In the genomic region with DNA sequence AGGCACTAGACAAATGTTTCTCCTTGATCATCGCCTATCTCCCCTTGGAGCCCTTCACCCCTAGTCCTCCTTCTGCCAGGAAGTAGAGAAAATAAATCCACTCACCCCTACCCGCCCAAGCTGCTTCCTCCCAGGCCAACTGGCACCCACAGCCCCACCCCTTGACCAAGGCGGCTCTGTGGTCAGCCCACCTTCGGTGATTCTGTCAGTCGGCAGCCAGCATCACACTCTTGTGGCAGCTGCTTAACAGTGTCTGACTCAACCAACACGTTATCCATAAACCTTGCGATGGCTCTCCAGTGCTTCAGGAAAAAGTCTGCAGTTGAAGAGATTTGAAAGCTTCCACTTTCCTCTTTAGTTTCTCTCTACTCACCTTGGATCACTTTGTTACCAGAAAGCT, we compare ENCODE assay signal across 14 cellular contexts. TPM values are rescaled to one million over a fixed set of nuclear protein-coding genes. Genes with fewer than 3 reads are reported as not detected.
DNase-seq lines count a peak whose midpoint lies in the region; ATAC-seq and TF ChIP-seq lines count a peak whose summit lies in the region.
"Had no signal": no experiment of that assay in that cellular context is flagged by ENCODE, and none has a peak within 500 bp of the region (broad histone marks: within the 10 kb centered on the region; RNA-seq: fewer than 3 reads in every experiment).

No MANE protein-coding gene starts in this region.

- TF ChIP-seq CTCF in Loucy (conservative IDR thresholded peaks at IDR 0.05; ENCODE audit: low read length) (0 out of 2 replicates have a peak, but pooled peaks have one; percentile 11), osteoblast (IDR thresholded peaks at IDR 0.05; ENCODE audit: extremely low read depth, low read depth, low read length) (no peak), OCI-LY7 (conservative IDR thresholded peaks at IDR 0.05; ENCODE audit: low read length) (no peak), dorsolateral prefrontal cortex (IDR thresholded peaks at IDR 0.05 in 54 of 56, conservative IDR thresholded peaks at IDR 0.05 in 2 of 56; ENCODE audit: low read depth in 1 of 56, partially characterized antibody in 56 of 56) (no peak)

- H3K4me3 Mint-ChIP-seq in activated naive CD8-positive, alpha-beta T cell treated with anti-CD3 and anti-CD28 coated beads for 36 hours, result no peak overlapping the region
- H3K4me3 Mint-ChIP-seq: CD4-positive, alpha-beta memory T cell had no signal

- CTCF ChIA-PET in OCI-LY7 (lab: Charles Lee; ENCODE audit: unreplicated experiment), result no interaction called here

- H3K36me3 Mint-ChIP-seq in activated naive CD8-positive, alpha-beta T cell treated with anti-CD3 and anti-CD28 coated beads for 36 hours, result peaks cover 15% of the 10 kb centered on the region
- H3K36me3 Mint-ChIP-seq: CD4-positive, alpha-beta memory T cell had no signal

- H3K27ac Mint-ChIP-seq in activated naive CD8-positive, alpha-beta T cell treated with anti-CD3 and anti-CD28 coated beads for 36 hours, result peak overlapping the region; percentile 47

- H3K4me2 ChIP-seq in Loucy (ENCODE audit: low read depth, low read length, poor library complexity, severe bottlenecking), result peak overlapping the region; percentile 99
- no peak overlapping the region for H3K4me2 ChIP-seq in osteoblast (ENCODE audit: insufficient read depth, low read length)
- no peak overlapping the region for H3K4me2 ChIP-seq in OCI-LY7 (ENCODE audit: low read length)

- peaks cover 86% of the 10 kb centered on the region for H3K79me2 ChIP-seq in Loucy (ENCODE audit: insufficient read depth, low read length)
- H3K79me2 ChIP-seq in osteoblast (ENCODE audit: insufficient read depth, low read length), result no peaks in the 10 kb centered on the region
- no peaks in the 10 kb centered on the region for H3K79me2 ChIP-seq in OCI-LY7 (ENCODE audit: insufficient read depth, low read depth, low read length)

- H3K36me3 ChIP-seq in Loucy (ENCODE audit: insufficient read depth, low read length) (peaks cover 23% of the 10 kb centered on the region; the same call in 1 of the 2 replicates), osteoblast (ENCODE audit: insufficient read depth, low read length) (no peaks in the 10 kb centered on the region), OCI-LY7 (ENCODE audit: insufficient read depth, low read length) (no peaks in the 10 kb centered on the region)
- H3K36me3 ChIP-seq: prostate gland had no signal

- no peaks in the 10 kb centered on the region for H3K9me2 ChIP-seq in Loucy (replicated peaks; ENCODE audit: low read depth, low read length)
- H3K9me2 ChIP-seq in OCI-LY7 (ENCODE audit: insufficient read depth, low read length), result no peaks in the 10 kb centered on the region

- H3K27me3 ChIP-seq in Loucy (ENCODE audit: insufficient read depth, low read length, poor library complexity, severe bottlenecking) (no peaks in the 10 kb centered on the region), osteoblast (ENCODE audit: insufficient read depth, low read length) (no peaks in the 10 kb centered on the region), dorsolateral prefrontal cortex (no peaks in the 10 kb centered on the region)

- H3K9me3 Mint-ChIP-seq in activated naive CD8-positive, alpha-beta T cell treated with anti-CD3 and anti-CD28 coated beads for 36 hours, result no peaks in the 10 kb centered on the region
- H3K9me3 Mint-ChIP-seq: CD4-positive, alpha-beta memory T cell had no signal

- peaks cover 4% of the 10 kb centered on the region; the same call in 1 of the 2 replicates for H3F3A ChIP-seq in Loucy (ENCODE audit: low read depth)

- peaks cover 25% of the 10 kb centered on the region for H3K4me1 Mint-ChIP-seq in activated naive CD8-positive, alpha-beta T cell treated with anti-CD3 and anti-CD28 coated beads for 36 hours

- BruUV-seq in OCI-LY7 (replicated peaks; lab: Mats Ljungman, UMichigan), result no TSS peak

- ATAC-seq in HG02588 (IDR thresholded peaks at IDR 0.05; ENCODE audit: unreplicated experiment), result no peak
- ATAC-seq in GM21360 (IDR thresholded peaks at IDR 0.05; ENCODE audit: unreplicated experiment), result no peak

- POLR2A ChIA-PET in OCI-LY7 (lab: Charles Lee), result interaction anchor here (1.0 to 1.4 kb wide), 2 partner anchors 11 to 552 kb away, joined by 3 to 7 read pairs; no protein-coding TSS in a partner anchor

- H4K20me1 ChIP-seq in Loucy (ENCODE audit: insufficient read depth, low read length, poor library complexity, severe bottlenecking) (peaks cover 10% of the 10 kb centered on the region), osteoblast (ENCODE audit: insufficient read depth, low read length) (peaks cover 2% of the 10 kb centered on the region), OCI-LY7 (ENCODE audit: insufficient read depth, low read length) (no peaks in the 10 kb centered on the region)

- H3K27ac ChIP-seq in osteoblast (ENCODE audit: low read depth, low read length), result no peak overlapping the region
- no peak overlapping the region for H3K27ac ChIP-seq in OCI-LY7 (ENCODE audit: low read depth, low read length, poor library complexity, severe bottlenecking)
- H3K27ac ChIP-seq in dorsolateral prefrontal cortex, result peak overlapping the region in 1 of 59 donors; percentile 91
- H3K27ac ChIP-seq: prostate gland had no signal

- no peaks in the 10 kb centered on the region for H3K9me3 ChIP-seq in Loucy (ENCODE audit: insufficient read depth, low read depth, low read length)
- no peaks in the 10 kb centered on the region for H3K9me3 ChIP-seq in osteoblast (ENCODE audit: low read depth, low read length)
- H3K9me3 ChIP-seq in OCI-LY7 (ENCODE audit: low read length), result no peaks in the 10 kb centered on the region
- H3K9me3 ChIP-seq: prostate gland had no signal

- H3K4me1 ChIP-seq in Loucy (ENCODE audit: insufficient read depth, low read length, poor library complexity, severe bottlenecking), result peaks cover 63% of the 10 kb centered on the region
- no peaks in the 10 kb centered on the region for H3K4me1 ChIP-seq in osteoblast (ENCODE audit: insufficient read depth, low read length)
- no peaks in the 10 kb centered on the region for H3K4me1 ChIP-seq in OCI-LY7 (ENCODE audit: insufficient read depth, low read length, poor library complexity, severe bottlenecking)
- H3K4me1 ChIP-seq: prostate gland had no signal

- intact Hi-C loops in OCI-LY7 (cut with micrococcal nuclease; ENCODE audit: unreplicated experiment) (no loop called here), dorsolateral prefrontal cortex (cut with DNase I) (no loop called here)

- DNase-seq in ELR (ENCODE audit: low read depth) (peak; percentile 37), osteoblast (ENCODE audit: insufficient read length, low spot score, missing footprints) (peak; percentile 74), OCI-LY7 (ENCODE audit: low spot score) (no peak), dorsolateral prefrontal cortex (no peak)
- DNase-seq in activated naive CD8-positive, alpha-beta T cell treated with anti-CD3 and anti-CD28 coated beads for 36 hours, result no peak
- DNase-seq: NCI-H1930; stimulated activated CD4-positive, alpha-beta T cell treated with anti-CD3 and anti-CD28 coated beads, Interleukin-2, amount 100 ng/mL, for 48 hours; SW 1271 had no signal

- H3K27me3 Mint-ChIP-seq in activated naive CD8-positive, alpha-beta T cell treated with anti-CD3 and anti-CD28 coated beads for 36 hours, result no peaks in the 10 kb centered on the region
- H3K27me3 Mint-ChIP-seq: CD4-positive, alpha-beta memory T cell had no signal

- H3K4me3 ChIP-seq in Loucy (ENCODE audit: low read length, poor library complexity, severe bottlenecking) (peak overlapping the region; percentile 88), osteoblast (ENCODE audit: insufficient read depth, low read length) (no peak overlapping the region), OCI-LY7 (ENCODE audit: low read depth, low read length, poor library complexity, severe bottlenecking) (no peak overlapping the region), dorsolateral prefrontal cortex (no peak overlapping the region)
- H3K4me3 ChIP-seq: prostate gland had no signal

- H3K9ac ChIP-seq in Loucy (ENCODE audit: low read depth, low read length, poor library complexity, severe bottlenecking), result peak overlapping the region; percentile 80

- H2AFZ ChIP-seq in Loucy (ENCODE audit: low read length), result no peak overlapping the region
- H2AFZ ChIP-seq in osteoblast (ENCODE audit: low read length), result no peak overlapping the region
- H2AFZ ChIP-seq in OCI-LY7 (ENCODE audit: low read length), result no peak overlapping the region

RNA-seq across cellular contexts. Expression of gene SHF, which starts 7.6 kb away (rescaled TPM):
- total RNA-seq in activated naive CD8-positive, alpha-beta T cell treated with anti-CD3 and anti-CD28 coated beads for 36 hours, result 10 to 100 TPM; 19.5 to 20.4 TPM
- total RNA-seq in osteoblast (3.3 and 4.1 TPM in 2 replicates), OCI-LY7 (2022) (2.5 and 3.2 TPM in 2 replicates), dorsolateral prefrontal cortex (10 to 100 TPM; 13.9 to 56.0 (median 31.7) TPM)
- 2.3 and 5.7 TPM in 2 replicates for total RNA-seq in OCI-LY7 (2014; rRNA removed; shearing (Covaris generic))

RNA-seq across cellular contexts. Expression of gene DUOX1, which starts 50.4 kb away (rescaled TPM):
- total RNA-seq in activated naive CD8-positive, alpha-beta T cell treated with anti-CD3 and anti-CD28 coated beads for 36 hours, result under 1 TPM; 0.14 to 0.22 TPM
- under 0.01 and 0.29 TPM in 2 replicates for total RNA-seq in osteoblast
- total RNA-seq in OCI-LY7 (2014; rRNA removed; shearing (Covaris generic)), result not detected in 2 replicates
- total RNA-seq in OCI-LY7 (2022), result not detected in 2 replicates
- 10 to 100 TPM in 2 of 120 experiments, 1 to 10 TPM in 82, under 1 TPM in 35, not detected in 1; 0.25 to 12.0 (median 1.8) TPM for total RNA-seq in dorsolateral prefrontal cortex

RNA-seq across cellular contexts. Expression of gene DUOXA1, which starts 50.5 kb away (rescaled TPM):
- not detected for total RNA-seq in activated naive CD8-positive, alpha-beta T cell treated with anti-CD3 and anti-CD28 coated beads for 36 hours
- 0.29 and 0.36 TPM in 2 replicates for total RNA-seq in osteoblast
- not detected in 2 replicates for total RNA-seq in OCI-LY7 (2014; rRNA removed; shearing (Covaris generic))
- not detected in 2 replicates for total RNA-seq in OCI-LY7 (2022)
- 1 to 10 TPM in 100 of 120 experiments, under 1 TPM in 15, not detected in 5; 0.23 to 7.3 (median 2.0) TPM for total RNA-seq in dorsolateral prefrontal cortex
- total RNA-seq: liver had no signal

Comparison
In these comparisons a context has a peak if more than half of its experiments do, and no peak if none do; other contexts are left out.
1. DNase-seq: peak in ELR (single experiment) and osteoblast (single experiment); none in activated naive CD8-positive, alpha-beta T cell treated with anti-CD3 and anti-CD28 coated beads for 36 hours (single experiment), OCI-LY7 (single experiment) and dorsolateral prefrontal cortex (0 of 10).